Comparison of ENCODE assay signal across 1 cellular context in genomic region chr17:81365601-81366585, GRCh38.
TF ChIP-seq lines count a peak whose summit lies in the region.

No MANE protein-coding gene starts in this region.

TF ChIP-seq in GM12878, 131 proteins besides CTCF, POLR2A, EP300 and RAD21 (continued from another document):
- TF ChIP-seq PKNOX1 (IDR thresholded peaks at IDR 0.05) (peak; percentile 93), CREM (IDR thresholded peaks at IDR 0.05; ENCODE audit: low read depth) (no peak), MTA2 (IDR thresholded peaks at IDR 0.05; ENCODE audit: low read depth) (peak; percentile 53; the same call in 1 of the 2 replicates), NRF1 (conservative IDR thresholded peaks at IDR 0.05; ENCODE audit: low read depth, low read length) (no peak), MLLT1 (IDR thresholded peaks at IDR 0.05) (no peak), SIX5 (IDR thresholded peaks at IDR 0.05; ENCODE audit: low read depth, low read length, severe bottlenecking) (no peak), PAX5 (IDR thresholded peaks at IDR 0.05; ENCODE audit: borderline replicate concordance, low read depth, low read length) (peak; percentile 47; the same call in 1 of the 2 replicates), NBN (IDR thresholded peaks at IDR 0.05) (0 out of 2 replicates have a peak, but pooled peaks have one; percentile 24), TCF3 (IDR thresholded peaks at IDR 0.05; ENCODE audit: borderline replicate concordance, insufficient read depth, low read depth, low read length) (no peak), DPF2 (IDR thresholded peaks at IDR 0.05) (no peak), IKZF1 (conservative IDR thresholded peaks at IDR 0.05) (no peak), CEBPB (IDR thresholded peaks at IDR 0.05; ENCODE audit: borderline replicate concordance in 1 of 2, low read depth in 2 of 2, low read length in 2 of 2) (no peak), ELK1 (IDR thresholded peaks at IDR 0.05; ENCODE audit: low read depth, low read length) (no peak), CBX3 (IDR thresholded peaks at IDR 0.05; ENCODE audit: borderline replicate concordance, low read depth) (no peak), TCF12 (IDR thresholded peaks at IDR 0.05; ENCODE audit: low read depth, low read length) (no peak)
- TF ChIP-seq, protein P1, sequence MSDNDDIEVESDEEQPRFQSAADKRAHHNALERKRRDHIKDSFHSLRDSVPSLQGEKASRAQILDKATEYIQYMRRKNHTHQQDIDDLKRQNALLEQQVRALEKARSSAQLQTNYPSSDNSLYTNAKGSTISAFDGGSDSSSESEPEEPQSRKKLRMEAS (IDR thresholded peaks at IDR 0.05; ENCODE audit: low read depth, low read length): no peak
